In the genomic region with DNA sequence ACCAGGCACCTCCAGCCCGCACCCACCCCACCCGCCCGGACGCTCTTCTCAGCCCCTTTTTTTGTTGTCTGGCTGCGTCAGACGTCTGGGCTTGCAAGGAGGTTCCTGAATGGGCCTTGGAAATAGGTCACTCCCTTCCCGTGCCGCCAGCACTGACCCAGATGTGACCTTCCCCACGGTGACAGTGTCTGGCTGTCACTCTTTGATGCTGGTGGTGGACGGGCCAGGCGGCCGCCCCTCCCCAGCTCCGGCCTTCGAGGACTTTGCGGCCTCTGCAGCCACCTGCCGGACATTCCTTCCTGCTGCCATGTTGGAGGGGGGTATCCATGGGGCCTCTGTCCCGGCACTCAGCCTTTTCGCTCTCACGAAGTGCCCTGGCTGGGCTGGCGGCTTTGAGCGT, we compare ENCODE assay signal across 23 cellular contexts. TPM values are rescaled to one million over a fixed set of nuclear protein-coding genes. Genes with fewer than 3 reads are reported as not detected.
DNase-seq lines count a peak whose midpoint lies in the region; ATAC-seq, FAIRE-seq and TF ChIP-seq lines count a peak whose summit lies in the region.
"Had no signal": no experiment of that assay in that cellular context is flagged by ENCODE, and none has a peak within 500 bp of the region (broad histone marks: within the 10 kb centered on the region; RNA-seq: fewer than 3 reads in every experiment).

No MANE protein-coding gene starts in this region.

- peaks cover 8% of the 10 kb centered on the region for H3K27me3 Mint-ChIP-seq in neural progenitor cell (ENCODE audit: insufficient read depth, low read depth)
- H3K27me3 Mint-ChIP-seq: activated CD4-positive, alpha-beta memory T cell treated with anti-CD3 and anti-CD28 coated beads for 36 hours had no signal

- H3K9me3 ChIP-seq in K562 (replicated peaks; ENCODE audit: control insufficient read depth, insufficient read depth, low read depth, low read length): no peaks in the 10 kb centered on the region
- no peaks in the 10 kb centered on the region for H3K9me3 ChIP-seq in neural progenitor cell (ENCODE audit: low read depth)
- no peaks in the 10 kb centered on the region for H3K9me3 ChIP-seq in testis
- H3K9me3 ChIP-seq: vagina had no signal

- peak; percentile 10 to 69; a peak in 2 of 4 replicates for TF ChIP-seq RAD21 in K562 (CRISPR knock-in tag; conservative IDR thresholded peaks at IDR 0.05 in 1 of 2, IDR thresholded peaks at IDR 0.05 in 1 of 2)

- in situ Hi-C loops in K562 (cut with MboI): no loop called here
- in situ Hi-C loops in GM13976 (cut with MboI; ENCODE audit: low sequenced_read_pairs, unreplicated experiment): no loop called here

- no TSS peak for BruUV-seq in K562 (replicated peaks; lab: Mats Ljungman, UMichigan)

- TF ChIP-seq POLR2A in K562 (conservative IDR thresholded peaks at IDR 0.05) (no peak), testis (IDR thresholded peaks at IDR 0.05) (no peak)

- H3K36me3 ChIP-seq in K562 (ENCODE audit: control insufficient read depth, insufficient read depth, low read length): no peaks in the 10 kb centered on the region
- H3K36me3 ChIP-seq in neural progenitor cell: no peaks in the 10 kb centered on the region
- no peaks in the 10 kb centered on the region for H3K36me3 ChIP-seq in testis (ENCODE audit: low read depth, missing control alignments)
- H3K36me3 ChIP-seq: vagina had no signal

- H3K9ac ChIP-seq in K562 (ENCODE audit: insufficient read depth in 1 of 2, low read depth in 2 of 2, low read length in 2 of 2) (no peak overlapping the region), neural progenitor cell (no peak overlapping the region)
- H3K9ac ChIP-seq: KMS-11 had no signal

- H3F3A ChIP-seq in neural progenitor cell (ENCODE audit: low read depth): peaks cover 9% of the 10 kb centered on the region

- peaks cover 50% of the 10 kb centered on the region for H3K4me1 Mint-ChIP-seq in neural progenitor cell

- H3K4me2 ChIP-seq in K562 (ENCODE audit: insufficient read depth, low read length): no peak overlapping the region
- H3K4me2 ChIP-seq in neural progenitor cell: no peak overlapping the region
- H3K4me2 ChIP-seq: KMS-11 had no signal

- H3K4me3 ChIP-seq in K562: no peak overlapping the region
- H3K4me3 ChIP-seq in neural progenitor cell: no peak overlapping the region
- no peak overlapping the region for H3K4me3 ChIP-seq in testis
- H3K4me3 ChIP-seq: vagina had no signal

- WGBS in K562 (ENCODE audit: insufficient coverage, low coverage, missing lambda C conversion rate): 2% methylated on average over 21 of the region's 21 CpGs
- 60 to 74% methylated on average over 2 to 19 of the region's 21 CpGs for WGBS in testis, 2 donors

- no peaks in the 10 kb centered on the region for H3K9me3 Mint-ChIP-seq in neural progenitor cell
- H3K9me3 Mint-ChIP-seq: activated CD4-positive, alpha-beta memory T cell treated with anti-CD3 and anti-CD28 coated beads for 36 hours had no signal

- TF ChIP-seq CTCF in K562 (IDR thresholded peaks at IDR 0.05 in 2 of 3, conservative IDR thresholded peaks at IDR 0.05 in 1 of 3; ENCODE audit: insufficient read depth in 2 of 3, low read depth in 1 of 3, low read length in 3 of 3): peak; percentile 39 to 48 (median 42); a peak in 5 of 6 replicates
- no peak for TF ChIP-seq CTCF in neural progenitor cell (IDR thresholded peaks at IDR 0.05)
- no peak for TF ChIP-seq CTCF in testis (IDR thresholded peaks at IDR 0.05)
- no peak for TF ChIP-seq CTCF in GM13976 (IDR thresholded peaks at IDR 0.05; ENCODE audit: borderline replicate concordance, control extremely low read depth, extremely low read depth, insufficient read depth, missing control alignments)

- no peak for TF ChIP-seq EP300 in K562 (IDR thresholded peaks at IDR 0.05; ENCODE audit: low read length)

- no peaks in the 10 kb centered on the region for H3K9me1 ChIP-seq in K562 (ENCODE audit: control insufficient read depth, insufficient read depth, low read length)

- POLR2A ChIA-PET in K562 (lab: Yijun Ruan, JAX): no interaction called here

- H3K27ac ChIP-seq in K562 (ENCODE audit: extremely low read depth, low read depth, low read length) (no peak overlapping the region), neural progenitor cell (no peak overlapping the region), testis (no peak overlapping the region)
- H3K27ac ChIP-seq: KMS-11 had no signal

- H2AFZ ChIP-seq in K562 (ENCODE audit: low read depth, low read length) (no peak overlapping the region), neural progenitor cell (replicated peaks) (no peak overlapping the region)

- DNase-seq in K562 (ENCODE audit: extremely low read depth in 1 of 4, low spot score in 3 of 4): peak in 3 of 4 experiments; percentile 24 to 40 (median 32)
- DNase-seq in globus pallidus (ENCODE audit: low spot score): peak; percentile 67
- peak; percentile 27 for DNase-seq in neural progenitor cell (ENCODE audit: low spot score)
- DNase-seq in testis: peak; percentile 71
- no peak for DNase-seq in activated CD8-positive, alpha-beta memory T cell treated with anti-CD3 and anti-CD28 coated beads, Interleukin-2, amount 50 U/mL, for 4 hours
- no peak for DNase-seq in GM13976 (ENCODE audit: low spot score)
- DNase-seq: activated CD4-positive, alpha-beta memory T cell treated with anti-CD3 and anti-CD28 coated beads for 36 hours; activated CD4-positive, CD25-positive, alpha-beta regulatory T cell; activated gamma-delta T cell treated with Interleukin-2 at 50 U/mL for 16 hours; activated T-cell treated with anti-CD3 and anti-CD28 coated beads, Interleukin-2, amount 50 U/mL, for 1 hour; cortex of kidney; EL; MV-4-11; NCI-H1930; NCI-H2227 treated with DMSO at 0.1 percent for 48 hours; T1000 had no signal

- no peak overlapping the region for H3K4me3 Mint-ChIP-seq in neural progenitor cell
- H3K4me3 Mint-ChIP-seq: activated CD4-positive, alpha-beta memory T cell treated with anti-CD3 and anti-CD28 coated beads for 36 hours had no signal

- peaks cover 84 to 100% of the 10 kb centered on the region in 2 experiments for H3K27me3 ChIP-seq in K562 (ENCODE audit: control insufficient read depth in 2 of 2, insufficient read depth in 2 of 2, low read length in 2 of 2)
- H3K27me3 ChIP-seq in neural progenitor cell: no peaks in the 10 kb centered on the region
- no peaks in the 10 kb centered on the region for H3K27me3 ChIP-seq in testis
- H3K27me3 ChIP-seq: vagina had no signal

- CTCF ChIA-PET in K562 (lab: Yijun Ruan, JAX; ENCODE audit: low intra/inter-chr PET ratio): interaction anchor here (0.6 to 1.8 kb wide), 3 partner anchors 34 to 56 kb away, joined by 3 to 6 read pairs (median 5); no protein-coding TSS in a partner anchor

- H3K79me2 ChIP-seq in K562 (ENCODE audit: control insufficient read depth, insufficient read depth, low read length) (no peaks in the 10 kb centered on the region), neural progenitor cell (ENCODE audit: low read depth) (no peaks in the 10 kb centered on the region)

- H3K27ac Mint-ChIP-seq in neural progenitor cell: no peak overlapping the region
- H3K27ac Mint-ChIP-seq: activated CD4-positive, alpha-beta memory T cell treated with anti-CD3 and anti-CD28 coated beads for 36 hours had no signal

- H4K20me1 ChIP-seq in K562 (replicated peaks; ENCODE audit: control insufficient read depth, insufficient read depth, low read length): peaks cover 58% of the 10 kb centered on the region
- H4K20me1 ChIP-seq in neural progenitor cell (ENCODE audit: low read depth): peaks cover 29% of the 10 kb centered on the region

- H3K36me3 Mint-ChIP-seq in neural progenitor cell: no peaks in the 10 kb centered on the region
- H3K36me3 Mint-ChIP-seq: activated CD4-positive, alpha-beta memory T cell treated with anti-CD3 and anti-CD28 coated beads for 36 hours had no signal

- intact Hi-C loops in K562 (cut with micrococcal nuclease): no loop called here
- intact Hi-C loops in testis (cut with DNase I; ENCODE audit: low total_unique reads): no loop called here

- H3K4me1 ChIP-seq in K562 (replicated peaks in 1 of 2; ENCODE audit: control insufficient read depth in 2 of 2, insufficient read depth in 2 of 2, low read length in 2 of 2) (peaks cover 0 to 26% of the 10 kb centered on the region in 2 experiments; a peak in 2 of 5 replicates), neural progenitor cell (peaks cover 23% of the 10 kb centered on the region), testis (peaks cover 40% of the 10 kb centered on the region)

- FAIRE-seq in K562 (lab: Jason Lieb, UNC): no peak
- FAIRE-seq: endometrium, HTR-8/SVneo had no signal

- ATAC-seq in K562: peak; percentile 62
- ATAC-seq in HG03175 (IDR thresholded peaks at IDR 0.05; ENCODE audit: unreplicated experiment): no peak
- ATAC-seq: HCT116, left lobe of liver had no signal

TF ChIP-seq in K562, 482 proteins besides CTCF, POLR2A, EP300 and RAD21 (continues in another document):
- TF ChIP-seq ZSCAN32 (CRISPR knock-in tag; IDR thresholded peaks at IDR 0.05) (no peak), TAF1 (IDR thresholded peaks at IDR 0.05; ENCODE audit: control insufficient read depth, extremely low read depth, insufficient read depth, low read length, severe bottlenecking) (no peak)

RNA-seq across cellular contexts. Expression of a gene that starts 30.2 kb away (rescaled TPM):
- total RNA-seq in K562 (2011; cell fraction: chromatin; rRNA removed; ENCODE audit: low replicate concordance): not detected in 2 replicates
- total RNA-seq in K562 (2011; cell fraction: nucleolus; rRNA removed): 0.33 TPM in 1 of 2 replicates, not detected in the other
- not detected in 2 replicates for total RNA-seq in K562 (2011; cell fraction: nucleoplasm; rRNA removed)
- total RNA-seq in K562 (2014; rRNA removed) (0.08 TPM in 1 of 2 replicates, not detected in the other), K562 (2014; rRNA removed; fragmentation: Illumina TruSeq; extraction: Trizol) (not detected in 2 replicates), K562 (2015; rRNA removed; fragmentation: Illumina TruSeq; extraction: Trizol) (0.08 TPM in 1 of 2 replicates, not detected in the other), K562 (2021) (0.22 and 0.35 TPM in 2 replicates), neural progenitor cell (ENCODE audit: low replicate concordance) (2.8 and 7.1 TPM in 2 replicates), testis (10 to 100 TPM; 30.0 to 37.9 TPM)
- polyA plus RNA-seq in K562 (2011; rRNA removed) (0.09 and 0.14 TPM in 2 replicates), K562 (2014; fragmentation: Illumina TruSeq; extraction: Trizol) (0.22 TPM in 1 of 2 replicates, not detected in the other), K562 (2014; fragmentation: Nextera tagmentation; extraction: Ambion mirVana) (under 1 TPM in 1 of 2 experiments, not detected in 1; 0.06 TPM), K562 (2014; rRNA removed) (0.65 TPM in 1 of 2 replicates, not detected in the other), testis (ENCODE audit: insufficient read depth, low read depth, low replicate concordance) (19.8 TPM)
- polyA plus RNA-seq in K562 (2011; cell fraction: cytosol; rRNA removed): 0.04 and 0.15 TPM in 2 replicates
- 0.17 TPM in 1 of 2 replicates, not detected in the other for polyA plus RNA-seq in K562 (2011; cell fraction: nucleus; rRNA removed)
- 0.09 and 0.10 TPM in 2 replicates for polyA plus RNA-seq in K562 (2012)
- polyA minus RNA-seq in K562 (2011; rRNA and poly(A)+ RNA removed): 0.12 TPM in 1 of 2 replicates, not detected in the other
- polyA minus RNA-seq in K562 (2011; cell fraction: cytosol; rRNA and poly(A)+ RNA removed): 0.55 TPM in 1 of 2 replicates, not detected in the other
- 0.11 TPM in 1 of 2 replicates, not detected in the other for polyA minus RNA-seq in K562 (2011; cell fraction: nucleus; rRNA and poly(A)+ RNA removed)

Comparison
In these comparisons a context has a peak if more than half of its experiments do, and no peak if none do; other contexts are left out.
1. DNase-seq: peak in K562 (3 of 4), globus pallidus (single experiment), neural progenitor cell (single experiment) and testis (single experiment); none in activated CD8-positive, alpha-beta memory T cell treated with anti-CD3 and anti-CD28 coated beads, Interleukin-2, amount 50 U/mL, for 4 hours (single experiment) and GM13976 (single experiment).
2. CTCF ChIP-seq: peak in K562 (3 of 3); none in neural progenitor cell (single experiment), testis (0 of 3) and GM13976 (single experiment).